In the genomic region with DNA sequence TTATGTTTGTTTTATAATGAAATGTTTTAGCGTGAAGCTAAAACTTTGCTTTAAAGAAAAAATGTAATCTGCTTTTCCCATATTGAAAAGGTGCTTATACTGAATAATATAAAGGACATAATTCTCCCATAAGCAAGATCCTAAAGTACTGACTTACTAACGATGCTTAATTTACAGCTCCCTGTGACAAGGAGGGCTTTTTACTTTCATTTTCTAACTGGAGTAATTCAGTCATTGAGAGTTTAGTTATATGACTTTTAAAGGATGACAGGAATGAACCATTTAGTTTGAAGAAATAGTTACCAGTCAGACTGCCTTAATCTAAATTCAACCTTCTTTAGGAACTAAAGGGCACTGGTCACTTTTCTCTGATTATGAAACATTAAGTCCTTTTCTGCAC, we compare ENCODE assay signal across 14 cellular contexts. TPM values are rescaled to one million over a fixed set of nuclear protein-coding genes. Genes with fewer than 3 reads are reported as not detected.
DNase-seq lines count a peak whose midpoint lies in the region; ATAC-seq and TF ChIP-seq lines count a peak whose summit lies in the region.
"Had no signal": no experiment of that assay in that cellular context is flagged by ENCODE, and none has a peak within 500 bp of the region (broad histone marks: within the 10 kb centered on the region; RNA-seq: fewer than 3 reads in every experiment).

No MANE protein-coding gene starts in this region.

- H3K9ac ChIP-seq in endodermal cell (ENCODE audit: extremely low read depth, low read length, poor library complexity, severe bottlenecking), result no peak overlapping the region

- H3K4me1 ChIP-seq in endodermal cell (ENCODE audit: control insufficient read depth, insufficient read depth, low read length), result no peaks in the 10 kb centered on the region

- no peaks in the 10 kb centered on the region for H3K36me3 Mint-ChIP-seq in stimulated activated naive CD8-positive, alpha-beta T cell treated with anti-CD3 and anti-CD28 coated beads, Interleukin-15, Interleukin-2, amounts not matched to agents 100 ng/mL and 50 ng/mL, for 24 hours (ENCODE audit: low read depth)
- no peaks in the 10 kb centered on the region for H3K36me3 Mint-ChIP-seq in endodermal cell (ENCODE audit: low read depth)
- H3K36me3 Mint-ChIP-seq: stimulated activated memory B cell treated with anti-CD40 and anti-IgM and Interleukin-4, amounts not matched to agents 10 μg/mL and 1 μg/mL and 100 μg/mL, for 72 hours had no signal

- no peaks in the 10 kb centered on the region for H3K27me3 Mint-ChIP-seq in stimulated activated naive CD8-positive, alpha-beta T cell treated with anti-CD3 and anti-CD28 coated beads, Interleukin-15, Interleukin-2, amounts not matched to agents 100 ng/mL and 50 ng/mL, for 24 hours
- no peaks in the 10 kb centered on the region for H3K27me3 Mint-ChIP-seq in stimulated activated naive CD8-positive, alpha-beta T cell treated with anti-CD3 and anti-CD28 coated beads, Interleukin-15, amount 100 ng/mL, for 72 hours
- H3K27me3 Mint-ChIP-seq in endodermal cell (ENCODE audit: insufficient read depth), result no peaks in the 10 kb centered on the region
- H3K27me3 Mint-ChIP-seq: stimulated activated memory B cell treated with anti-CD40 and anti-IgM and Interleukin-4, amounts not matched to agents 10 μg/mL and 1 μg/mL and 100 μg/mL, for 72 hours had no signal

- H3K36me3 ChIP-seq in endodermal cell (ENCODE audit: control insufficient read depth, insufficient read depth, low read length), result no peaks in the 10 kb centered on the region
- H3K36me3 ChIP-seq: sigmoid colon had no signal

- H3K4me1 Mint-ChIP-seq in stimulated activated naive CD8-positive, alpha-beta T cell treated with anti-CD3 and anti-CD28 coated beads, Interleukin-15, Interleukin-2, amounts not matched to agents 100 ng/mL and 50 ng/mL, for 24 hours (ENCODE audit: low read depth), result peaks cover 10% of the 10 kb centered on the region
- peaks cover 6% of the 10 kb centered on the region for H3K4me1 Mint-ChIP-seq in stimulated activated naive CD8-positive, alpha-beta T cell treated with anti-CD3 and anti-CD28 coated beads, Interleukin-15, amount 100 ng/mL, for 72 hours
- no peaks in the 10 kb centered on the region for H3K4me1 Mint-ChIP-seq in endodermal cell

- no peaks in the 10 kb centered on the region for H3K27me3 ChIP-seq in endodermal cell (ENCODE audit: control insufficient read depth, insufficient read depth, low read length, poor library complexity, severe bottlenecking)
- H3K27me3 ChIP-seq: sigmoid colon had no signal

- H3K9me3 ChIP-seq in endodermal cell (ENCODE audit: control insufficient read depth, low read length), result no peaks in the 10 kb centered on the region
- H3K9me3 ChIP-seq: sigmoid colon had no signal

- H3K27ac ChIP-seq in coronary artery (no peak overlapping the region), endodermal cell (ENCODE audit: low read depth, low read length) (no peak overlapping the region)
- H3K27ac ChIP-seq: C4-2B, sigmoid colon had no signal

- peak overlapping the region; percentile 12 for H3K4me3 Mint-ChIP-seq in stimulated activated naive CD8-positive, alpha-beta T cell treated with anti-CD3 and anti-CD28 coated beads, Interleukin-15, Interleukin-2, amounts not matched to agents 100 ng/mL and 50 ng/mL, for 24 hours
- H3K4me3 Mint-ChIP-seq in stimulated activated naive CD8-positive, alpha-beta T cell treated with anti-CD3 and anti-CD28 coated beads, Interleukin-15, amount 100 ng/mL, for 72 hours, result peak overlapping the region in 1 of 2 donors; percentile 45
- no peak overlapping the region for H3K4me3 Mint-ChIP-seq in endodermal cell
- H3K4me3 Mint-ChIP-seq: stimulated activated memory B cell treated with anti-CD40 and anti-IgM and Interleukin-4, amounts not matched to agents 10 μg/mL and 1 μg/mL and 100 μg/mL, for 72 hours had no signal

- H3K9me3 Mint-ChIP-seq in stimulated activated naive CD8-positive, alpha-beta T cell treated with anti-CD3 and anti-CD28 coated beads, Interleukin-15, Interleukin-2, amounts not matched to agents 100 ng/mL and 50 ng/mL, for 24 hours, result no peaks in the 10 kb centered on the region
- H3K9me3 Mint-ChIP-seq in stimulated activated naive CD8-positive, alpha-beta T cell treated with anti-CD3 and anti-CD28 coated beads, Interleukin-15, amount 100 ng/mL, for 72 hours, result no peaks in the 10 kb centered on the region
- H3K9me3 Mint-ChIP-seq in endodermal cell, result no peaks in the 10 kb centered on the region
- H3K9me3 Mint-ChIP-seq: stimulated activated memory B cell treated with anti-CD40 and anti-IgM and Interleukin-4, amounts not matched to agents 10 μg/mL and 1 μg/mL and 100 μg/mL, for 72 hours had no signal

- peak overlapping the region; percentile 43 for H3K4me3 ChIP-seq in coronary artery
- no peak overlapping the region for H3K4me3 ChIP-seq in endodermal cell (ENCODE audit: low read length)

- no peak for ATAC-seq in stimulated activated naive CD8-positive, alpha-beta T cell treated with anti-CD3 and anti-CD28 coated beads, Interleukin-15, amount 100 ng/mL, for 72 hours
- no peak for ATAC-seq in GM19455 (IDR thresholded peaks at IDR 0.05; ENCODE audit: unreplicated experiment)
- ATAC-seq: stimulated activated memory B cell treated with anti-CD40 and anti-IgM and Interleukin-4, amounts not matched to agents 10 μg/mL and 1 μg/mL and 100 μg/mL, for 72 hours had no signal

- TF ChIP-seq CTCF in coronary artery (IDR thresholded peaks at IDR 0.05), result no peak
- no peak for TF ChIP-seq CTCF in endodermal cell (conservative IDR thresholded peaks at IDR 0.05)

- no peak overlapping the region for H3K27ac Mint-ChIP-seq in stimulated activated naive CD8-positive, alpha-beta T cell treated with anti-CD3 and anti-CD28 coated beads, Interleukin-15, Interleukin-2, amounts not matched to agents 100 ng/mL and 50 ng/mL, for 24 hours
- H3K27ac Mint-ChIP-seq in stimulated activated naive CD8-positive, alpha-beta T cell treated with anti-CD3 and anti-CD28 coated beads, Interleukin-15, amount 100 ng/mL, for 72 hours, result peak overlapping the region in 1 of 2 donors; percentile 75
- H3K27ac Mint-ChIP-seq in endodermal cell, result no peak overlapping the region
- H3K27ac Mint-ChIP-seq: stimulated activated memory B cell treated with anti-CD40 and anti-IgM and Interleukin-4, amounts not matched to agents 10 μg/mL and 1 μg/mL and 100 μg/mL, for 72 hours had no signal

- TF ChIP-seq POLR2A in erythroblast (IDR thresholded peaks at IDR 0.05; ENCODE audit: low read length), result no peak

- WGBS in endodermal cell (ENCODE audit: insufficient coverage in 1 of 2, insufficient read length in 1 of 2), 2 experiments, result 92% methylated on average over 2 of the region's 2 CpGs; no CpG with 5 or more reads in 1 of the 2 experiments

- DNase-seq in stimulated activated naive CD8-positive, alpha-beta T cell treated with anti-CD3 and anti-CD28 coated beads, Interleukin-15, amount 100 ng/mL, for 72 hours, result no peak
- peak; percentile 23 for DNase-seq in LHCN-M2 (ENCODE audit: low read depth)
- DNase-seq in coronary artery (ENCODE audit: low spot score), result no peak
- DNase-seq in NCI-H524 treated with DMSO at 0.1 percent for 48 hours (lab: John Stamatoyannopoulos, UW), result no peak
- DNase-seq in erythroblast (lab: John Stamatoyannopoulos, UW), result no peak
- no peak for DNase-seq in endodermal cell
- DNase-seq: effector CD4-positive, alpha-beta T cell; NCI-H187; SIG-M5; sigmoid colon had no signal

RNA-seq across cellular contexts. Expression of a gene that starts 19.3 kb away (rescaled TPM):
- total RNA-seq in LHCN-M2 (2014; rRNA removed) (1.1 and 1.2 TPM in 2 replicates), endodermal cell (under 1 TPM in 1 of 2 donors, not detected in 1; 0.18 TPM)
- polyA plus RNA-seq in LHCN-M2 (2012), result 0.06 TPM
- 0.07 TPM for polyA plus RNA-seq in endodermal cell (2013, experiment 1 of 2)
- polyA plus RNA-seq in endodermal cell (2013, experiment 2 of 2), result 0.08 TPM
